Comparison of ENCODE assay signal across 12 cellular contexts in genomic region chr9:120161801-120162200, GRCh38.
"Had no signal": no experiment of that assay in that cellular context is flagged by ENCODE, and none has a peak within 500 bp of the region (broad histone marks: within the 10 kb centered on the region; RNA-seq: fewer than 3 reads in every experiment).

No MANE protein-coding gene starts in this region.

- H3K27me3 ChIP-seq: brain microvascular endothelial cell had no signal

- DNase-seq: activated CD4-positive, alpha-beta T cell treated with anti-CD3 and anti-CD28 coated beads for 1 hour; activated CD4-positive, alpha-beta T cell treated with anti-CD3 and anti-CD28 coated beads, Interleukin-2, amount 50 U/mL, for 4 hours; activated naive CD4-positive, alpha-beta T cell; activated T-cell treated with anti-CD3 and anti-CD28 coated beads for 4 hours; anterior cingulate cortex; brain microvascular endothelial cell; effector CD8-positive, alpha-beta T cell; foreskin fibroblast; glutamatergic neuron; stimulated activated CD4-positive, alpha-beta T cell treated with anti-CD3 and anti-CD28 coated beads, Interleukin-12 subunit alpha, Interleukin-12 subunit beta, amount 100 ng/mL, for 4 hours; stimulated activated CD4-positive, alpha-beta T cell treated with anti-CD3 and anti-CD28 coated beads, Interleukin-2, amount 100 ng/mL, for 24 hours had no signal

- H3K36me3 ChIP-seq: brain microvascular endothelial cell had no signal

- ATAC-seq: left lobe of liver had no signal

- H3K27ac ChIP-seq: brain microvascular endothelial cell had no signal
